24 cellular contexts compared by ENCODE assay signal in the genomic region with DNA sequence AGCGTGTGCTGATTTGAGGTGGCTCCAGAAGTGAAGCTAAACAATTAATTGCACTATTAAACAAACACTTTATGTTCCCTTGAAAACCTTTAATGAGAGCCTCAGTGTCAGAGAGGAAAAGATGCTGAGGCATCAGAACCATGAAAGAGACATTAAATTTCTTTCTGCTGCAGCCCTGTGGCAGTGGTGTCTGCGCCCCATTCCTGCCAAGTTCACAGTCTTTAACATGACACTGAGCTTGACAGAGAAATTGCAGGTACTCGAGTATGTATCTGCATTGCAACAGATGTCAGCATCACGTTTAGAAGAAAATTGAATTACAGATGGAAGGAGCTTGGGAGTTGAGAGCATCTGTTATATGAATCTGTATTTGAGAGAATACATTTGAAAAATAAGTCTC.
DNase-seq lines count a peak whose midpoint lies in the region; ATAC-seq, FAIRE-seq and TF ChIP-seq lines count a peak whose summit lies in the region.
"Had no signal": no experiment of that assay in that cellular context is flagged by ENCODE, and none has a peak within 500 bp of the region (broad histone marks: within the 10 kb centered on the region; RNA-seq: fewer than 3 reads in every experiment).

No MANE protein-coding gene starts in this region.

- intact Hi-C loops in breast epithelium (cut with DNase I; ENCODE audit: low total_unique reads): no loop called here

- H3K4me3 ChIP-seq in A549 (no peak overlapping the region), BE2C (ENCODE audit: low read depth, low read length) (no peak overlapping the region), breast epithelium (no peak overlapping the region)
- H3K4me3 ChIP-seq: BLaER1, SJCRH30 had no signal

- ATAC-seq in A549 (no peak), SK-N-SH treated with all-trans-retinoic acid at 6 μM for 48 hours (peak; percentile 47; the same call in 2 of the 3 replicates), HG03520 (IDR thresholded peaks at IDR 0.05; ENCODE audit: unreplicated experiment) (no peak)
- ATAC-seq: PC-3, Right ventricle myocardium inferior had no signal

- H3K9me3 ChIP-seq in A549 (no peaks in the 10 kb centered on the region), BE2C (no peaks in the 10 kb centered on the region), breast epithelium (no peaks in the 10 kb centered on the region)

- H3K4me1 ChIP-seq in A549 (no peaks in the 10 kb centered on the region), BE2C (peaks cover 35% of the 10 kb centered on the region), breast epithelium (no peaks in the 10 kb centered on the region)
- H3K4me1 ChIP-seq: SJCRH30 had no signal

- TF ChIP-seq EP300 in A549 (IDR thresholded peaks at IDR 0.05): no peak

- 59% methylated on average over 4 of the region's 4 CpGs for WGBS in A549 (ENCODE audit: missing lambda C conversion rate)

- POLR2A ChIA-PET in A549 (lab: Yijun Ruan, JAX): no interaction called here

- no peak overlapping the region for H3K4me2 ChIP-seq in A549
- H3K4me2 ChIP-seq: BLaER1 had no signal

- no peak for DNase-seq in A549 (ENCODE audit: low read depth in 1 of 2, low spot score in 1 of 2)
- peak; percentile 43 for DNase-seq in BE2C
- peak; percentile 57 for DNase-seq in NCI-H524 treated with DMSO at 0.1 percent for 48 hours (lab: John Stamatoyannopoulos, UW)
- no peak for DNase-seq in GM12891 (ENCODE audit: insufficient read length, low spot score)
- no peak for DNase-seq in NCI-H1417 treated with DMSO at 0.1 percent for 48 hours (lab: John Stamatoyannopoulos, UW)
- no peak for DNase-seq in breast epithelium (ENCODE audit: low spot score in 2 of 2)
- DNase-seq: CD4-positive, alpha-beta T cell; GF-D8; HCEC 1CT; Karpas-422; NCI-H1092; NCI-H1436; NCI-H1930; NCI-H2107; PC-3; SJCRH30; T-helper 1 cell had no signal

- H3K27me3 ChIP-seq in BE2C: no peaks in the 10 kb centered on the region
- H3K27me3 ChIP-seq in breast epithelium: no peaks in the 10 kb centered on the region
- H3K27me3 ChIP-seq: BLaER1, SJCRH30 had no signal

- H3K36me3 ChIP-seq in BE2C (no peaks in the 10 kb centered on the region), breast epithelium (no peaks in the 10 kb centered on the region)
- H3K36me3 ChIP-seq: BLaER1, SJCRH30 had no signal

- no peak for FAIRE-seq in A549 (lab: Jason Lieb, UNC)
- no peak for FAIRE-seq in GM12891 (lab: Jason Lieb, UNC)
- FAIRE-seq: D721Med, GM12892, H1 had no signal

- TF ChIP-seq RAD21 in A549 (conservative IDR thresholded peaks at IDR 0.05 in 1 of 2, IDR thresholded peaks at IDR 0.05 in 1 of 2): no peak

- TF ChIP-seq CTCF in A549 (IDR thresholded peaks at IDR 0.05): no peak
- TF ChIP-seq CTCF in BE2C (IDR thresholded peaks at IDR 0.05; ENCODE audit: low read depth, low read length): no peak
- TF ChIP-seq CTCF in breast epithelium (IDR thresholded peaks at IDR 0.05): no peak

- no peak for TF ChIP-seq POLR2A in A549 (IDR thresholded peaks at IDR 0.05; ENCODE audit: low read length)
- TF ChIP-seq POLR2A in GM12891 (IDR thresholded peaks at IDR 0.05; ENCODE audit: low read depth, low read length): no peak
- TF ChIP-seq POLR2A in breast epithelium (IDR thresholded peaks at IDR 0.05): no peak

- CTCF ChIA-PET in A549 (lab: Yijun Ruan, JAX): interaction anchor here (1.0 to 1.3 kb wide), 2 partner anchors 54 to 313 kb away, joined by 3 to 4 read pairs; no protein-coding TSS in a partner anchor

- H3K27ac ChIP-seq in A549 (no peak overlapping the region), breast epithelium (no peak overlapping the region)
- H3K27ac ChIP-seq: BLaER1, SJCRH30 had no signal

TF ChIP-seq in A549, 52 proteins besides CTCF, POLR2A, EP300 and RAD21:
- peak; percentile 20 for TF ChIP-seq MAFK (IDR thresholded peaks at IDR 0.05; ENCODE audit: partially characterized antibody)
- TF ChIP-seq, protein P1, sequence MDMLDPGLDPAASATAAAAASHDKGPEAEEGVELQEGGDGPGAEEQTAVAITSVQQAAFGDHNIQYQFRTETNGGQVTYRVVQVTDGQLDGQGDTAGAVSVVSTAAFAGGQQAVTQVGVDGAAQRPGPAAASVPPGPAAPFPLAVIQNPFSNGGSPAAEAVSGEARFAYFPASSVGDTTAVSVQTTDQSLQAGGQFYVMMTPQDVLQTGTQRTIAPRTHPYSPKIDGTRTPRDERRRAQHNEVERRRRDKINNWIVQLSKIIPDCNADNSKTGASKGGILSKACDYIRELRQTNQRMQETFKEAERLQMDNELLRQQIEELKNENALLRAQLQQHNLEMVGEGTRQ (IDR thresholded peaks at IDR 0.05): no peak
- TF ChIP-seq, protein P2, sequence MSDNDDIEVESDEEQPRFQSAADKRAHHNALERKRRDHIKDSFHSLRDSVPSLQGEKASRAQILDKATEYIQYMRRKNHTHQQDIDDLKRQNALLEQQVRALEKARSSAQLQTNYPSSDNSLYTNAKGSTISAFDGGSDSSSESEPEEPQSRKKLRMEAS (IDR thresholded peaks at IDR 0.05): no peak

TF ChIP-seq in SK-N-SH treated with all-trans-retinoic acid at 6 μM for 48 hours, 23 proteins besides CTCF, POLR2A, EP300 and RAD21 (continues in another document):
- TF ChIP-seq, protein P3, sequence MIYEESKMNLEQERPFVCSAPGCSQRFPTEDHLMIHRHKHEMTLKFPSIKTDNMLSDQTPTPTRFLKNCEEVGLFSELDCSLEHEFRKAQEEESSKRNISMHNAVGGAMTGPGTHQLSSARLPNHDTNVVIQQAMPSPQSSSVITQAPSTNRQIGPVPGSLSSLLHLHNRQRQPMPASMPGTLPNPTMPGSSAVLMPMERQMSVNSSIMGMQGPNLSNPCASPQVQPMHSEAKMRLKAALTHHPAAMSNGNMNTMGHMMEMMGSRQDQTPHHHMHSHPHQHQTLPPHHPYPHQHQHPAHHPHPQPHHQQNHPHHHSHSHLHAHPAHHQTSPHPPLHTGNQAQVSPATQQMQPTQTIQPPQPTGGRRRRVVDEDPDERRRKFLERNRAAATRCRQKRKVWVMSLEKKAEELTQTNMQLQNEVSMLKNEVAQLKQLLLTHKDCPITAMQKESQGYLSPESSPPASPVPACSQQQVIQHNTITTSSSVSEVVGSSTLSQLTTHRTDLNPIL (CRISPR knock-in tag; IDR thresholded peaks at IDR 0.05; ENCODE audit: low read depth): no peak
- TF ChIP-seq TOX (CRISPR knock-in tag; IDR thresholded peaks at IDR 0.05; ENCODE audit: borderline replicate concordance) (no peak), ZC3H10 (CRISPR knock-in tag; IDR thresholded peaks at IDR 0.05) (no peak), TCF4 (CRISPR knock-in tag; IDR thresholded peaks at IDR 0.05; ENCODE audit: borderline replicate concordance) (peak; percentile 53; the same call in 1 of the 2 replicates)

TF ChIP-seq in GM12891, 5 proteins besides CTCF, POLR2A, EP300 and RAD21:
- TF ChIP-seq SPI1 (IDR thresholded peaks at IDR 0.05; ENCODE audit: low read depth, low read length) (no peak), PAX5 (IDR thresholded peaks at IDR 0.05; ENCODE audit: insufficient read depth, low read length, severe bottlenecking) (no peak), POU2F2 (IDR thresholded peaks at IDR 0.05; ENCODE audit: low read depth, low read length) (no peak), TAF1 (IDR thresholded peaks at IDR 0.05; ENCODE audit: low read depth, low read length) (no peak), POLR2AphosphoS5 (IDR thresholded peaks at IDR 0.05; ENCODE audit: low read depth, low read length) (no peak)
TF ChIP-seq in GM12891: peak in this region for 0.

Comparison
In these comparisons a context has a peak if more than half of its experiments do, and no peak if none do; other contexts are left out.
1. DNase-seq: peak in BE2C (single experiment) and NCI-H524 treated with DMSO at 0.1 percent for 48 hours (single experiment); none in A549 (0 of 2), GM12891 (single experiment), NCI-H1417 treated with DMSO at 0.1 percent for 48 hours (single experiment) and breast epithelium (0 of 2).